ENCODE assay signal across 1 cellular context in the genomic region with DNA sequence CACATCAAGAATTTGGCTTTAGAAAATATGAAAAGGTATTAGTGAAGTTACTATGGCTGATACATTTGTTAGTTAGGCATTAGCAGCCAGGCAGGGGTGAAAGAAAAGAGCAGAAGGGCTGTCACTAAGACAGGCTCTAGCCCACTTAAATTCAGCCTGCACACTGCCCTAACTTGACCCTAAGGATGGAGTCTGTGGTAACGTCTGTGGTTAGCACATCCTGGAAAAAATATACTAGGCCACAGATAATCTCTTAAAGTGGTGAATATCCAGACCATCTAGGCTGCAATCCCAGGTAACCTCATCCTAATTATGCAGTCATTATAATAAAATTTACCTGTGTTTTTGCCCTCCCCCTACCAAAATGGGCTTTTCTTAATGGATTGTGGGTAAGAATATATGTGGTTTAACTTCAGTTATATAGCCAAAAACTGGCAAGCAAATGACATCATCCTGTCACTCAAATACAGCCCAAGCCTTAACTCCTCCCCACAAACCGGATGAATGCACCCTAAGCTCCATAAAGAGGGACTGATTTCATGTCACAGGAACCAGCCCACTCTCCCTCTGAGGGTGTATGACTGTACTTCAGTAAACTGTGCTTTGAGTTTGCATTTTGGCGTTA.
TF ChIP-seq lines count a peak whose summit lies in the region.

No MANE protein-coding gene starts in this region.

TF ChIP-seq in GM12878, 131 proteins besides CTCF, POLR2A, EP300 and RAD21 (continued from another document):
- TF ChIP-seq, protein P1, sequence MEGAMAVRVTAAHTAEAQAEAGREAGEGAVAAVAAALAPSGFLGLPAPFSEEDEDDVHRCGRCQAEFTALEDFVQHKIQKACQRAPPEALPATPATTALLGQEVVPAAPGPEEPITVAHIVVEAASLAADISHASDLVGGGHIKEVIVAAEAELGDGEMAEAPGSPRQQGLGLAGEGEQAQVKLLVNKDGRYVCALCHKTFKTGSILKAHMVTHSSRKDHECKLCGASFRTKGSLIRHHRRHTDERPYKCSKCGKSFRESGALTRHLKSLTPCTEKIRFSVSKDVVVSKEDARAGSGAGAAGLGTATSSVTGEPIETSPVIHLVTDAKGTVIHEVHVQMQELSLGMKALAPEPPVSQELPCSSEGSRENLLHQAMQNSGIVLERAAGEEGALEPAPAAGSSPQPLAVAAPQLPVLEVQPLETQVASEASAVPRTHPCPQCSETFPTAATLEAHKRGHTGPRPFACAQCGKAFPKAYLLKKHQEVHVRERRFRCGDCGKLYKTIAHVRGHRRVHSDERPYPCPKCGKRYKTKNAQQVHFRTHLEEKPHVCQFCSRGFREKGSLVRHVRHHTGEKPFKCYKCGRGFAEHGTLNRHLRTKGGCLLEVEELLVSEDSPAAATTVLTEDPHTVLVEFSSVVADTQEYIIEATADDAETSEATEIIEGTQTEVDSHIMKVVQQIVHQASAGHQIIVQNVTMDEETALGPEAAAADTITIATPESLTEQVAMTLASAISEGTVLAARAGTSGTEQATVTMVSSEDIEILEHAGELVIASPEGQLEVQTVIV (IDR thresholded peaks at IDR 0.05; ENCODE audit: borderline replicate concordance, partially characterized antibody), result no peak
- TF ChIP-seq PKNOX1 (IDR thresholded peaks at IDR 0.05), result peak; percentile 79
- TF ChIP-seq KDM1A (IDR thresholded peaks at IDR 0.05; ENCODE audit: borderline replicate concordance), result no peak
- no peak for TF ChIP-seq ESRRA (IDR thresholded peaks at IDR 0.05; ENCODE audit: low read length)
- TF ChIP-seq SRF (IDR thresholded peaks at IDR 0.05; ENCODE audit: low read depth in 2 of 2, low read length in 2 of 2), result no peak
- TF ChIP-seq REST (IDR thresholded peaks at IDR 0.05; ENCODE audit: low read depth, low read length), result no peak
- TF ChIP-seq IRF3 (IDR thresholded peaks at IDR 0.05), result no peak
- no peak for TF ChIP-seq YY1 (IDR thresholded peaks at IDR 0.05; ENCODE audit: low read depth, low read length)
